Comparison of ENCODE assay signal across 2 cellular contexts in the genomic region with DNA sequence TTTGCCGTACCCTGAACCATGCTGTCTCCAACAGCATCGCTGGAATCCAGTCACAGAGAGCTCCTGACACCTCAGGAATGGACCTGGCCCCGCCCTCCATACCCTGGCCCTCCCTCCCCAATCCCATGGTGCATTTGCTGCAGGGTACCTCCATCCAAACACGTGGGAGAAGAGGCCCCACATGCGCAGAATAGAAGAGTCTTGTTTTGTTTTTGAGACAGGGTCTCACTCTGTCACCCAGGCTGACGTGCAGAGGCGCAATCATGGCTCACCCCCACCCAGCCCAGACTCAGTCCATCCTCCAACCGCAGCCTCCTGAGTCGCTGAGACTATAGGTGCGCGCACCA.
TF ChIP-seq lines count a peak whose summit lies in the region.

No MANE protein-coding gene starts in this region.

TF ChIP-seq in GM23338, 12 proteins besides CTCF, POLR2A, EP300 and RAD21:
- no peak for TF ChIP-seq ETS1 (IDR thresholded peaks at IDR 0.05)
- no peak for TF ChIP-seq ZNF331 (CRISPR knock-in tag; IDR thresholded peaks at IDR 0.05; ENCODE audit: low read depth)
- no peak for TF ChIP-seq POLR2AphosphoS5 (IDR thresholded peaks at IDR 0.05; ENCODE audit: low read depth)
- no peak for TF ChIP-seq EZH2phosphoT487 (IDR thresholded peaks at IDR 0.05; ENCODE audit: unreplicated experiment)
- TF ChIP-seq CREB1 (CRISPR knock-in tag; IDR thresholded peaks at IDR 0.05; ENCODE audit: low read depth) = no peak
- TF ChIP-seq EZH2 (IDR thresholded peaks at IDR 0.05; ENCODE audit: low read depth, unreplicated experiment) = no peak
- TF ChIP-seq STAT1 (IDR thresholded peaks at IDR 0.05; ENCODE audit: unreplicated experiment) = no peak

TF ChIP-seq in K562, 482 proteins besides CTCF, POLR2A, EP300 and RAD21:
- TF ChIP-seq RCOR1 (IDR thresholded peaks at IDR 0.05; ENCODE audit: borderline replicate concordance in 1 of 2, low read depth in 2 of 2, low read length in 2 of 2) (peak in 1 of 2 experiments; percentile 28; a peak in 1 of 4 replicates), ZNF75A (CRISPR knock-in tag; IDR thresholded peaks at IDR 0.05) (no peak), NRF1 (conservative IDR thresholded peaks at IDR 0.05 in 1 of 2, IDR thresholded peaks at IDR 0.05 in 1 of 2) (peak; percentile 35 to 57), MYC (IDR thresholded peaks at IDR 0.05; ENCODE audit: low read depth, low read length) (0 out of 2 replicates have a peak, but pooled peaks have one; percentile 43), MYC (CRISPR knock-in tag; IDR thresholded peaks at IDR 0.05; ENCODE audit: borderline replicate concordance, low read depth) (no peak), MNT (conservative IDR thresholded peaks at IDR 0.05) (peak; percentile 60 to 69; a peak in 3 of 4 replicates), XRCC4 (IDR thresholded peaks at IDR 0.05; ENCODE audit: extremely low read depth, insufficient read depth, insufficient read length) (no peak), SIX5 (IDR thresholded peaks at IDR 0.05; ENCODE audit: borderline replicate concordance in 1 of 2, insufficient read depth in 1 of 2, low read depth in 1 of 2, low read length in 2 of 2) (no peak), ZNF143 (CRISPR knock-in tag; IDR thresholded peaks at IDR 0.05) (peak; percentile 46; the same call in 1 of the 2 replicates), KLF16 (IDR thresholded peaks at IDR 0.05) (no peak), MAX (CRISPR knock-in tag; IDR thresholded peaks at IDR 0.05) (peak; percentile 67), ZNF384 (IDR thresholded peaks at IDR 0.05; ENCODE audit: low read depth, low read length) (no peak), RBM34 (IDR thresholded peaks at IDR 0.05; ENCODE audit: borderline replicate concordance, insufficient read depth, low read length) (no peak), SIRT6 (IDR thresholded peaks at IDR 0.05; ENCODE audit: low read depth, low read length) (no peak), ZSCAN29 (IDR thresholded peaks at IDR 0.05) (no peak)
- TF ChIP-seq, protein P1, sequence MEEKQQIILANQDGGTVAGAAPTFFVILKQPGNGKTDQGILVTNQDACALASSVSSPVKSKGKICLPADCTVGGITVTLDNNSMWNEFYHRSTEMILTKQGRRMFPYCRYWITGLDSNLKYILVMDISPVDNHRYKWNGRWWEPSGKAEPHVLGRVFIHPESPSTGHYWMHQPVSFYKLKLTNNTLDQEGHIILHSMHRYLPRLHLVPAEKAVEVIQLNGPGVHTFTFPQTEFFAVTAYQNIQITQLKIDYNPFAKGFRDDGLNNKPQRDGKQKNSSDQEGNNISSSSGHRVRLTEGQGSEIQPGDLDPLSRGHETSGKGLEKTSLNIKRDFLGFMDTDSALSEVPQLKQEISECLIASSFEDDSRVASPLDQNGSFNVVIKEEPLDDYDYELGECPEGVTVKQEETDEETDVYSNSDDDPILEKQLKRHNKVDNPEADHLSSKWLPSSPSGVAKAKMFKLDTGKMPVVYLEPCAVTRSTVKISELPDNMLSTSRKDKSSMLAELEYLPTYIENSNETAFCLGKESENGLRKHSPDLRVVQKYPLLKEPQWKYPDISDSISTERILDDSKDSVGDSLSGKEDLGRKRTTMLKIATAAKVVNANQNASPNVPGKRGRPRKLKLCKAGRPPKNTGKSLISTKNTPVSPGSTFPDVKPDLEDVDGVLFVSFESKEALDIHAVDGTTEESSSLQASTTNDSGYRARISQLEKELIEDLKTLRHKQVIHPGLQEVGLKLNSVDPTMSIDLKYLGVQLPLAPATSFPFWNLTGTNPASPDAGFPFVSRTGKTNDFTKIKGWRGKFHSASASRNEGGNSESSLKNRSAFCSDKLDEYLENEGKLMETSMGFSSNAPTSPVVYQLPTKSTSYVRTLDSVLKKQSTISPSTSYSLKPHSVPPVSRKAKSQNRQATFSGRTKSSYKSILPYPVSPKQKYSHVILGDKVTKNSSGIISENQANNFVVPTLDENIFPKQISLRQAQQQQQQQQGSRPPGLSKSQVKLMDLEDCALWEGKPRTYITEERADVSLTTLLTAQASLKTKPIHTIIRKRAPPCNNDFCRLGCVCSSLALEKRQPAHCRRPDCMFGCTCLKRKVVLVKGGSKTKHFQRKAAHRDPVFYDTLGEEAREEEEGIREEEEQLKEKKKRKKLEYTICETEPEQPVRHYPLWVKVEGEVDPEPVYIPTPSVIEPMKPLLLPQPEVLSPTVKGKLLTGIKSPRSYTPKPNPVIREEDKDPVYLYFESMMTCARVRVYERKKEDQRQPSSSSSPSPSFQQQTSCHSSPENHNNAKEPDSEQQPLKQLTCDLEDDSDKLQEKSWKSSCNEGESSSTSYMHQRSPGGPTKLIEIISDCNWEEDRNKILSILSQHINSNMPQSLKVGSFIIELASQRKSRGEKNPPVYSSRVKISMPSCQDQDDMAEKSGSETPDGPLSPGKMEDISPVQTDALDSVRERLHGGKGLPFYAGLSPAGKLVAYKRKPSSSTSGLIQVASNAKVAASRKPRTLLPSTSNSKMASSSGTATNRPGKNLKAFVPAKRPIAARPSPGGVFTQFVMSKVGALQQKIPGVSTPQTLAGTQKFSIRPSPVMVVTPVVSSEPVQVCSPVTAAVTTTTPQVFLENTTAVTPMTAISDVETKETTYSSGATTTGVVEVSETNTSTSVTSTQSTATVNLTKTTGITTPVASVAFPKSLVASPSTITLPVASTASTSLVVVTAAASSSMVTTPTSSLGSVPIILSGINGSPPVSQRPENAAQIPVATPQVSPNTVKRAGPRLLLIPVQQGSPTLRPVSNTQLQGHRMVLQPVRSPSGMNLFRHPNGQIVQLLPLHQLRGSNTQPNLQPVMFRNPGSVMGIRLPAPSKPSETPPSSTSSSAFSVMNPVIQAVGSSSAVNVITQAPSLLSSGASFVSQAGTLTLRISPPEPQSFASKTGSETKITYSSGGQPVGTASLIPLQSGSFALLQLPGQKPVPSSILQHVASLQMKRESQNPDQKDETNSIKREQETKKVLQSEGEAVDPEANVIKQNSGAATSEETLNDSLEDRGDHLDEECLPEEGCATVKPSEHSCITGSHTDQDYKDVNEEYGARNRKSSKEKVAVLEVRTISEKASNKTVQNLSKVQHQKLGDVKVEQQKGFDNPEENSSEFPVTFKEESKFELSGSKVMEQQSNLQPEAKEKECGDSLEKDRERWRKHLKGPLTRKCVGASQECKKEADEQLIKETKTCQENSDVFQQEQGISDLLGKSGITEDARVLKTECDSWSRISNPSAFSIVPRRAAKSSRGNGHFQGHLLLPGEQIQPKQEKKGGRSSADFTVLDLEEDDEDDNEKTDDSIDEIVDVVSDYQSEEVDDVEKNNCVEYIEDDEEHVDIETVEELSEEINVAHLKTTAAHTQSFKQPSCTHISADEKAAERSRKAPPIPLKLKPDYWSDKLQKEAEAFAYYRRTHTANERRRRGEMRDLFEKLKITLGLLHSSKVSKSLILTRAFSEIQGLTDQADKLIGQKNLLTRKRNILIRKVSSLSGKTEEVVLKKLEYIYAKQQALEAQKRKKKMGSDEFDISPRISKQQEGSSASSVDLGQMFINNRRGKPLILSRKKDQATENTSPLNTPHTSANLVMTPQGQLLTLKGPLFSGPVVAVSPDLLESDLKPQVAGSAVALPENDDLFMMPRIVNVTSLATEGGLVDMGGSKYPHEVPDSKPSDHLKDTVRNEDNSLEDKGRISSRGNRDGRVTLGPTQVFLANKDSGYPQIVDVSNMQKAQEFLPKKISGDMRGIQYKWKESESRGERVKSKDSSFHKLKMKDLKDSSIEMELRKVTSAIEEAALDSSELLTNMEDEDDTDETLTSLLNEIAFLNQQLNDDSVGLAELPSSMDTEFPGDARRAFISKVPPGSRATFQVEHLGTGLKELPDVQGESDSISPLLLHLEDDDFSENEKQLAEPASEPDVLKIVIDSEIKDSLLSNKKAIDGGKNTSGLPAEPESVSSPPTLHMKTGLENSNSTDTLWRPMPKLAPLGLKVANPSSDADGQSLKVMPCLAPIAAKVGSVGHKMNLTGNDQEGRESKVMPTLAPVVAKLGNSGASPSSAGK (IDR thresholded peaks at IDR 0.05) = peak; percentile 59; the same call in 1 of the 2 replicates
- TF ChIP-seq, protein P2, sequence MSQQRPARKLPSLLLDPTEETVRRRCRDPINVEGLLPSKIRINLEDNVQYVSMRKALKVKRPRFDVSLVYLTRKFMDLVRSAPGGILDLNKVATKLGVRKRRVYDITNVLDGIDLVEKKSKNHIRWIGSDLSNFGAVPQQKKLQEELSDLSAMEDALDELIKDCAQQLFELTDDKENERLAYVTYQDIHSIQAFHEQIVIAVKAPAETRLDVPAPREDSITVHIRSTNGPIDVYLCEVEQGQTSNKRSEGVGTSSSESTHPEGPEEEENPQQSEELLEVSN (IDR thresholded peaks at IDR 0.05; ENCODE audit: borderline replicate concordance in 1 of 2, extremely low read depth in 1 of 2, insufficient read depth in 1 of 2, insufficient read length in 1 of 2, low read depth in 1 of 2, low read length in 1 of 2, poor library complexity in 1 of 2, severe bottlenecking in 1 of 2) = peak in 1 of 2 experiments; percentile 23
